ENCODE assay signal across 1 cellular context in genomic region chr1:54126271-54126815, GRCh38.
TF ChIP-seq lines count a peak whose summit lies in the region.

No MANE protein-coding gene starts in this region.

TF ChIP-seq in K562, 482 proteins besides CTCF, POLR2A, EP300 and RAD21 (continued from another document):
- TF ChIP-seq HES1 (IDR thresholded peaks at IDR 0.05; ENCODE audit: low read depth) (no peak), ZNF24 (IDR thresholded peaks at IDR 0.05) (no peak), ZNF639 (CRISPR knock-in tag; conservative IDR thresholded peaks at IDR 0.05 in 1 of 2, IDR thresholded peaks at IDR 0.05 in 1 of 2) (no peak), BRCA1 (IDR thresholded peaks at IDR 0.05) (no peak), BRCA1 (CRISPR knock-in tag; IDR thresholded peaks at IDR 0.05) (no peak), STAT5B (CRISPR knock-in tag; IDR thresholded peaks at IDR 0.05) (no peak), PRDM10 (IDR thresholded peaks at IDR 0.05; ENCODE audit: partially characterized antibody) (no peak), RBM25 (IDR thresholded peaks at IDR 0.05; ENCODE audit: low read depth, low read length, severe bottlenecking) (peak; percentile 88), POLR3G (IDR thresholded peaks at IDR 0.05; ENCODE audit: extremely low read depth, insufficient read length, insufficient replicate concordance) (no peak), SMAD3 (CRISPR knock-in tag; conservative IDR thresholded peaks at IDR 0.05) (no peak), ZNF561 (CRISPR knock-in tag; conservative IDR thresholded peaks at IDR 0.05) (no peak), ELK3 (CRISPR knock-in tag; IDR thresholded peaks at IDR 0.05) (no peak), KDM1A (IDR thresholded peaks at IDR 0.05) (peak; percentile 15 to 51; a peak in 3 of 4 replicates), BCOR (IDR thresholded peaks at IDR 0.05) (peak; percentile 70; the same call in 1 of the 2 replicates), NR2C2 (CRISPR knock-in tag; IDR thresholded peaks at IDR 0.05) (no peak), NR2C2 (tag; IDR thresholded peaks at IDR 0.05) (no peak), ZNF316 (IDR thresholded peaks at IDR 0.05) (no peak), ZNF165 (CRISPR knock-in tag; IDR thresholded peaks at IDR 0.05; ENCODE audit: borderline replicate concordance) (no peak), MEF2D (tag; conservative IDR thresholded peaks at IDR 0.05; ENCODE audit: low read depth) (no peak), PREB (CRISPR knock-in tag; IDR thresholded peaks at IDR 0.05) (no peak)
TF ChIP-seq in K562: peak in this region for 4.
